In the genomic region with DNA sequence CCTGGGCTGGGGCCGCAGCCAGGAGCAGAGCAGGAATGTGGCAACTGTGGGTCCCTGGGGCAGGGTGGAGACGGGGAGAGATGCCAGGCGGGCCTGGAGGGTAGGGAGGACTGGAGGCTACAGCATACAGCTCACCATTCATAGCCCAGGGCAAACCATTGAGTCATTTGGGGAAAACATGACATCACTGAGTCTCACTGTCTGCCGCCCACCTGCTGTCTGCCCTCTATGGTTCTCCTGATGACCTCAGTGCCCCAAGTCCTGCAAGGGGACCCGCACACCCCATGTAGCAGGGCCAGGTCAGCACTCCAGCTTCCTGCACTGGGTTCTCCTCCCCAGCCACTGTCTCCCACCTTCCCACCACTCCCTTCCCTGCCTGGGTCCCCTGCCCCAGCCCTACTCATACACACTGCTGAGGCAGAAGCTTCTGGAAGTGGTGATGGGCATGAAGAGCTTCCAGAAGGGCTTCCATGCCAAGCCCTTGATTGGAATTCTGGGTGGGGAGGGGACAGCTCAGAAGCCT, we compare ENCODE assay signal across 9 cellular contexts. TPM values are rescaled to one million over a fixed set of nuclear protein-coding genes. Genes with fewer than 3 reads are reported as not detected.
A peak's percentile ranks its signal among the peaks of the same experiment; 100 is the strongest.
DNase-seq lines count a peak whose midpoint lies in the region; ATAC-seq and TF ChIP-seq lines count a peak whose summit lies in the region.
"Had no signal": no experiment of that assay in that cellular context is flagged by ENCODE, and none has a peak within 500 bp of the region (broad histone marks: within the 10 kb centered on the region; RNA-seq: fewer than 3 reads in every experiment).

No MANE protein-coding gene starts in this region.

- peaks cover 86% of the 10 kb centered on the region for H3K79me2 ChIP-seq in SK-N-SH (ENCODE audit: insufficient read depth)
- H3K79me2 ChIP-seq in fibroblast of lung (ENCODE audit: control insufficient read depth, insufficient read depth, low read length), result peaks cover 55% of the 10 kb centered on the region

- 42% methylated on average over 5 of the region's 5 CpGs for WGBS in SK-N-SH (ENCODE audit: low lambda C conversion rate)

- H3K9me3 Mint-ChIP-seq in activated CD4-positive, alpha-beta T cell treated with anti-CD3 and anti-CD28 coated beads for 36 hours (ENCODE audit: low read depth), result no peaks in the 10 kb centered on the region
- H3K9me3 Mint-ChIP-seq: memory B cell had no signal

- no peaks in the 10 kb centered on the region for H3K27me3 Mint-ChIP-seq in activated CD4-positive, alpha-beta T cell treated with anti-CD3 and anti-CD28 coated beads for 36 hours

- no peak for TF ChIP-seq RAD21 in SK-N-SH (IDR thresholded peaks at IDR 0.05; ENCODE audit: low read length)

- H3K36me3 Mint-ChIP-seq in activated CD4-positive, alpha-beta T cell treated with anti-CD3 and anti-CD28 coated beads for 36 hours (ENCODE audit: low read depth), result no peaks in the 10 kb centered on the region

- ATAC-seq in activated CD4-positive, alpha-beta T cell treated with anti-CD3 and anti-CD28 coated beads for 36 hours, result peak; percentile 93

- H3K4me1 ChIP-seq in SK-N-SH (ENCODE audit: control insufficient read depth in 1 of 2, insufficient read depth in 2 of 2, low read depth in 1 of 2, low read length in 1 of 2) (peaks cover 38 to 40% of the 10 kb centered on the region in 2 experiments; a peak in 3 of 4 replicates), fibroblast of lung (ENCODE audit: control insufficient read depth, extremely low read depth, insufficient read depth, low read length) (peaks cover 31% of the 10 kb centered on the region)

- peaks cover 0 to 5% of the 10 kb centered on the region in 2 experiments for H3K36me3 ChIP-seq in SK-N-SH (replicated peaks in 1 of 2; ENCODE audit: control insufficient read depth in 1 of 2, insufficient read depth in 2 of 2, low read length in 1 of 2)
- peaks cover 2% of the 10 kb centered on the region for H3K36me3 ChIP-seq in fibroblast of lung (ENCODE audit: control insufficient read depth, insufficient read depth, low read length)
- no peaks in the 10 kb centered on the region for H3K36me3 ChIP-seq in WERI-Rb-1

- H3K4me3 Mint-ChIP-seq in activated CD4-positive, alpha-beta T cell treated with anti-CD3 and anti-CD28 coated beads for 36 hours, result no peak overlapping the region
- H3K4me3 Mint-ChIP-seq: memory B cell had no signal

- POLR2A ChIA-PET in activated CD4-positive, alpha-beta T cell treated with anti-CD3 and anti-CD28 coated beads for 36 hours (lab: Charles Lee), result interaction anchor here (0.8 kb wide), 1 partner anchor 200 kb away, joined by 3 read pairs; no protein-coding TSS in a partner anchor
- POLR2A ChIA-PET in SK-N-SH (lab: Yijun Ruan, JAX), result no interaction called here

- no peaks in the 10 kb centered on the region for H3K9me2 ChIP-seq in SK-N-SH

- no peak for TF ChIP-seq EP300 in SK-N-SH (IDR thresholded peaks at IDR 0.05; ENCODE audit: borderline replicate concordance in 1 of 2, low read depth in 1 of 2, low read length in 1 of 2)

- peak overlapping the region; percentile 74; the same call in 1 of the 2 replicates for H3K4me2 ChIP-seq in SK-N-SH
- H3K4me2 ChIP-seq in fibroblast of lung (ENCODE audit: extremely low read depth, insufficient read depth, low read length), result no peak overlapping the region

- no peaks in the 10 kb centered on the region for H3K27me3 ChIP-seq in SK-N-SH (ENCODE audit: insufficient read depth)
- H3K27me3 ChIP-seq in fibroblast of lung (ENCODE audit: control insufficient read depth, insufficient read depth, low read length), result no peaks in the 10 kb centered on the region
- no peaks in the 10 kb centered on the region for H3K27me3 ChIP-seq in WERI-Rb-1 (ENCODE audit: insufficient read depth, low read depth, severe bottlenecking)

- peaks cover 26% of the 10 kb centered on the region for H3F3A ChIP-seq in SK-N-SH (replicated peaks; ENCODE audit: insufficient read depth)

- H3K9ac ChIP-seq in SK-N-SH (no peak overlapping the region), fibroblast of lung (ENCODE audit: insufficient read depth, low read length) (no peak overlapping the region)

- H2AFZ ChIP-seq in SK-N-SH (ENCODE audit: low read depth) (no peak overlapping the region), fibroblast of lung (ENCODE audit: low read length) (no peak overlapping the region)

- peak overlapping the region in 1 of 2 experiments; percentile 76; a peak in 2 of 4 replicates for H3K27ac ChIP-seq in SK-N-SH (ENCODE audit: low read depth in 2 of 2, low read length in 1 of 2)
- peak overlapping the region; percentile 53 for H3K27ac ChIP-seq in fibroblast of lung (ENCODE audit: insufficient read depth, low read length)
- no peak overlapping the region for H3K27ac ChIP-seq in WERI-Rb-1

- H3K9me3 ChIP-seq in SK-N-SH, result no peaks in the 10 kb centered on the region
- H3K9me3 ChIP-seq in fibroblast of lung (ENCODE audit: control insufficient read depth, insufficient read depth, low read depth, low read length), result no peaks in the 10 kb centered on the region
- no peaks in the 10 kb centered on the region for H3K9me3 ChIP-seq in WERI-Rb-1 (ENCODE audit: severe bottlenecking)

- intact Hi-C loops in activated CD4-positive, alpha-beta T cell treated with anti-CD3 and anti-CD28 coated beads for 36 hours (cut with DNase I, micrococcal nuclease), result loop anchor here in 1 of 2 experiments (2.0 kb wide), 1 partner anchor 40 kb away; no protein-coding TSS in a partner anchor

- peaks cover 31% of the 10 kb centered on the region for H3K4me1 Mint-ChIP-seq in activated CD4-positive, alpha-beta T cell treated with anti-CD3 and anti-CD28 coated beads for 36 hours
- H3K4me1 Mint-ChIP-seq: memory B cell had no signal

- H3K27ac Mint-ChIP-seq in activated CD4-positive, alpha-beta T cell treated with anti-CD3 and anti-CD28 coated beads for 36 hours, result peak overlapping the region; percentile 3
- H3K27ac Mint-ChIP-seq: memory B cell had no signal

- H3K4me3 ChIP-seq in SK-N-SH (ENCODE audit: low read depth in 2 of 2, low read length in 1 of 2) (no peak overlapping the region), fibroblast of lung (replicated peaks in 1 of 4; ENCODE audit: control extremely low read depth in 1 of 4, insufficient read depth in 1 of 4, low read depth in 3 of 4, low read length in 4 of 4) (no peak overlapping the region), WERI-Rb-1 (ENCODE audit: low read depth, low read length) (no peak overlapping the region)

- TF ChIP-seq CTCF in SK-N-SH (IDR thresholded peaks at IDR 0.05), result no peak
- TF ChIP-seq CTCF in fibroblast of lung (conservative IDR thresholded peaks at IDR 0.05 in 1 of 2, IDR thresholded peaks at IDR 0.05 in 1 of 2; ENCODE audit: low read depth in 1 of 2, low read length in 2 of 2), result no peak
- no peak for TF ChIP-seq CTCF in WERI-Rb-1 (IDR thresholded peaks at IDR 0.05; ENCODE audit: low read depth, low read length)

- H4K20me1 ChIP-seq in SK-N-SH (ENCODE audit: insufficient read depth) (peaks cover 27% of the 10 kb centered on the region), fibroblast of lung (ENCODE audit: control insufficient read depth, extremely low read depth, insufficient read depth, low read length) (no peaks in the 10 kb centered on the region)

- CTCF ChIA-PET in activated CD4-positive, alpha-beta T cell treated with anti-CD3 and anti-CD28 coated beads for 36 hours (lab: Charles Lee), result interaction anchor here (0.6 to 2.5 kb wide), 8 partner anchors 10 to 1475 kb away, joined by 3 to 11 read pairs (median 6); no protein-coding TSS in a partner anchor
- CTCF ChIA-PET in SK-N-SH (lab: Yijun Ruan, JAX), result interaction anchor here (0.8 to 3.6 kb wide), 5 partner anchors 10 to 94 kb away, joined by 3 to 17 read pairs (median 3); no protein-coding TSS in a partner anchor

- peak; percentile 80 for DNase-seq in activated CD4-positive, alpha-beta T cell treated with anti-CD3 and anti-CD28 coated beads for 36 hours
- DNase-seq in activated CD4-positive, alpha-beta T cell treated with anti-CD3 and anti-CD28 coated beads for 1 hour, result no peak
- DNase-seq in SK-N-SH (no peak), fibroblast of lung (ENCODE audit: low read depth in 2 of 2) (peak; percentile 53 to 82), cortex of kidney (lab: John Stamatoyannopoulos, UW) (no peak), DMS114 treated with DMSO at 0.1 percent for 48 hours (lab: John Stamatoyannopoulos, UW; ENCODE audit: unreplicated experiment) (no peak), WERI-Rb-1 (no peak)
- DNase-seq in stimulated activated CD4-positive, alpha-beta T cell treated with anti-CD3 and anti-CD28 coated beads, Interleukin-4, amount 100 ng/mL, for 24 hours, result peak; percentile 63

TF ChIP-seq in SK-N-SH, 30 proteins besides CTCF, POLR2A, EP300 and RAD21:
- TF ChIP-seq, protein P1, sequence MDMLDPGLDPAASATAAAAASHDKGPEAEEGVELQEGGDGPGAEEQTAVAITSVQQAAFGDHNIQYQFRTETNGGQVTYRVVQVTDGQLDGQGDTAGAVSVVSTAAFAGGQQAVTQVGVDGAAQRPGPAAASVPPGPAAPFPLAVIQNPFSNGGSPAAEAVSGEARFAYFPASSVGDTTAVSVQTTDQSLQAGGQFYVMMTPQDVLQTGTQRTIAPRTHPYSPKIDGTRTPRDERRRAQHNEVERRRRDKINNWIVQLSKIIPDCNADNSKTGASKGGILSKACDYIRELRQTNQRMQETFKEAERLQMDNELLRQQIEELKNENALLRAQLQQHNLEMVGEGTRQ (IDR thresholded peaks at IDR 0.05; ENCODE audit: borderline replicate concordance, low read depth, low read length), result no peak
- TF ChIP-seq GATA2 (CRISPR knock-in tag; IDR thresholded peaks at IDR 0.05), result no peak
- TF ChIP-seq TCF12 (IDR thresholded peaks at IDR 0.05), result peak; percentile 63; the same call in 1 of the 2 replicates
- TF ChIP-seq FOSL2 (IDR thresholded peaks at IDR 0.05; ENCODE audit: borderline replicate concordance, low read depth), result peak; percentile 11; the same call in 1 of the 2 replicates
- TF ChIP-seq CHD2 (IDR thresholded peaks at IDR 0.05; ENCODE audit: low read length, partially characterized antibody), result no peak

RNA-seq across cellular contexts. Expression of a gene that starts 10.4 kb away (rescaled TPM):
- under 1 TPM; 0.46 to 0.47 TPM for total RNA-seq in activated CD4-positive, alpha-beta T cell treated with anti-CD3 and anti-CD28 coated beads for 36 hours
- polyA plus RNA-seq in SK-N-SH (2012; rRNA removed) (6.0 and 6.1 TPM in 2 replicates), fibroblast of lung (8.1 and 9.1 TPM in 2 replicates)
- 4.1 and 5.6 TPM in 2 replicates for polyA plus RNA-seq in SK-N-SH (2012; cell fraction: cytosol; rRNA removed)
- polyA plus RNA-seq in SK-N-SH (2012; cell fraction: nucleus; rRNA removed), result 5.7 and 6.8 TPM in 2 replicates
- total RNA-seq in fibroblast of lung, result 24.1 and 29.9 TPM in 2 replicates
- polyA plus RNA-seq in fibroblast of lung (2012), result 9.1 and 11.8 TPM in 2 replicates
- 15.8 and 16.8 TPM in 2 replicates for polyA minus RNA-seq in fibroblast of lung (ENCODE audit: low replicate concordance)

Comparison
In these comparisons a context has a peak if more than half of its experiments do, and no peak if none do; other contexts are left out.
1. DNase-seq: peak in activated CD4-positive, alpha-beta T cell treated with anti-CD3 and anti-CD28 coated beads for 36 hours (single experiment), fibroblast of lung (2 of 2) and stimulated activated CD4-positive, alpha-beta T cell treated with anti-CD3 and anti-CD28 coated beads, Interleukin-4, amount 100 ng/mL, for 24 hours (single experiment); none in activated CD4-positive, alpha-beta T cell treated with anti-CD3 and anti-CD28 coated beads for 1 hour (single experiment), SK-N-SH (single experiment), cortex of kidney (single experiment), DMS114 treated with DMSO at 0.1 percent for 48 hours (single experiment) and WERI-Rb-1 (single experiment).
2. RNA of a gene that starts 10.4 kb away (total RNA-seq): 24.1 to 29.9 TPM in fibroblast of lung; 0.46 to 0.47 TPM in activated CD4-positive, alpha-beta T cell treated with anti-CD3 and anti-CD28 coated beads for 36 hours; every median in the first group is over 10 times any median in the second.